21 cellular contexts compared by ENCODE assay signal in the genomic region with DNA sequence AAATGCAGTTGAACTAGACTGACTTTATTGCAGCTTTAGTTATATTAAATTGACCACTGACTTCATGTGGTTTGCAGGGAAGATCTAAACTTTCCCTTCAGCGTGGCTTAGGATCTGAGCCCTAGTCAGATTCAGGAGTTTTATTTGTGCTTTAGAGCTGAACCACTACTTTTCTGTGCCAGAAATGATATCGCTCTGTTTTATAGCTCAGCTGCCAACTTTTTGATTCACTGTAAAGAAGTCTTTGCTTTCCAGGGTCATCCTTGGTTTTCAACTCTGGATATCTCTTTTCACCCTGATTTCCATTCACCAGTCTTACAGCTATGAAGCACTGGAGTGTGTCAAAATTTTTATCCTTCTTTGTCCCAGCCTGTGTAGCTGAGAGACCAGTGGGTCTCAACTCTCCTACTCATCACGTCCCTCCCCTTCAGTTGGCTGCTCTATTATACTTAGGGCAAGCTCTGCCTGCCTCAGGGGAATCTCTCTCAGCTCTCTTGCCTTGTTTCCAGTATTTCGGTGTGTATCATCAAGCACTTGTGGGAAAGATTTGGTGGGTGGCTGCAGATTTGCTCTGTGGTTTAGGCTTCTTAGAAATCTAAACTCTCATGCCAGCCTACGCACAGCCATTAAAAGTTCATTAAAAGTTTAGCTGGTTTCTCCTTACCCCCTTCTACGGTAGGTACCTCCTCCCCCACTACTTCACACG.
DNase-seq lines count a peak whose midpoint lies in the region; ATAC-seq, FAIRE-seq and TF ChIP-seq lines count a peak whose summit lies in the region.
"Had no signal": no experiment of that assay in that cellular context is flagged by ENCODE, and none has a peak within 500 bp of the region (broad histone marks: within the 10 kb centered on the region; RNA-seq: fewer than 3 reads in every experiment).

No MANE protein-coding gene starts in this region.

- H2AK5ac ChIP-seq in mesenchymal stem cell (ENCODE audit: low read length, severe bottlenecking) = no peak overlapping the region

- no peaks in the 10 kb centered on the region for H3K27me3 Mint-ChIP-seq in CD4-positive, alpha-beta T cell
- H3K27me3 Mint-ChIP-seq: naive thymus-derived CD8-positive, alpha-beta T cell; stimulated activated naive B cell treated with anti-CD40 and anti-IgM and Interleukin-4, amounts not matched to agents 10 μg/mL and 1 μg/mL and 100 μg/mL, for 72 hours had no signal

- H3K14ac ChIP-seq in mesenchymal stem cell (ENCODE audit: low read length in 2 of 2) = no peak overlapping the region

- no peaks in the 10 kb centered on the region for H3K36me3 Mint-ChIP-seq in CD4-positive, alpha-beta T cell (ENCODE audit: low read depth)
- H3K36me3 Mint-ChIP-seq: naive thymus-derived CD8-positive, alpha-beta T cell; stimulated activated naive B cell treated with anti-CD40 and anti-IgM and Interleukin-4, amounts not matched to agents 10 μg/mL and 1 μg/mL and 100 μg/mL, for 72 hours had no signal

- no peak overlapping the region for H3K27ac Mint-ChIP-seq in CD4-positive, alpha-beta T cell
- H3K27ac Mint-ChIP-seq: naive thymus-derived CD8-positive, alpha-beta T cell; stimulated activated naive B cell treated with anti-CD40 and anti-IgM and Interleukin-4, amounts not matched to agents 10 μg/mL and 1 μg/mL and 100 μg/mL, for 72 hours had no signal

- no peaks in the 10 kb centered on the region for H4K20me1 ChIP-seq in HepG2 (ENCODE audit: insufficient read depth, low read length)

- CTCF ChIA-PET in HepG2 (lab: Yijun Ruan, JAX; ENCODE audit: low intra/inter-chr PET ratio, low total read pairs) = no interaction called here
- CTCF ChIA-PET in CD4-positive, alpha-beta T cell (lab: Charles Lee) = no interaction called here

- TF ChIP-seq EP300 in HepG2 (IDR thresholded peaks at IDR 0.05; ENCODE audit: low read depth in 2 of 2, low read length in 2 of 2) (no peak), HepG2 (CRISPR knock-in tag; IDR thresholded peaks at IDR 0.05; ENCODE audit: borderline replicate concordance) (no peak)

- H3K36me3 ChIP-seq in SK-N-MC (ENCODE audit: insufficient read depth, low read length) (no peaks in the 10 kb centered on the region), mesenchymal stem cell (ENCODE audit: control insufficient read depth in 1 of 2, insufficient read depth in 2 of 2, low read depth in 1 of 2, low read length in 2 of 2) (no peaks in the 10 kb centered on the region), HepG2 (replicated peaks in 1 of 2; ENCODE audit: control insufficient read depth in 1 of 2, insufficient read depth in 2 of 2, low read length in 2 of 2) (no peaks in the 10 kb centered on the region)
- H3K36me3 ChIP-seq: lower lobe of right lung had no signal

- H3K27ac ChIP-seq in SK-N-MC = no peak overlapping the region
- H3K27ac ChIP-seq in mesenchymal stem cell (ENCODE audit: low read length, poor library complexity, severe bottlenecking) = no peak overlapping the region
- no peak overlapping the region for H3K27ac ChIP-seq in HepG2 (ENCODE audit: extremely low read length, insufficient read depth, low read length)
- no peak overlapping the region for H3K27ac ChIP-seq in CD4-positive, alpha-beta T cell (ENCODE audit: low read depth, low read length)
- H3K27ac ChIP-seq: lower lobe of right lung had no signal

- H3K27me3 ChIP-seq in mesenchymal stem cell (ENCODE audit: control insufficient read depth in 1 of 2, insufficient read depth in 1 of 2, low read length in 2 of 2) = no peaks in the 10 kb centered on the region
- H3K27me3 ChIP-seq in HepG2 (ENCODE audit: control insufficient read depth in 1 of 2, insufficient read depth in 2 of 2, low read length in 2 of 2) = no peaks in the 10 kb centered on the region
- no peaks in the 10 kb centered on the region for H3K27me3 ChIP-seq in CD4-positive, alpha-beta T cell (ENCODE audit: control insufficient read depth, insufficient read depth, low read length)

- no peak overlapping the region for H4K91ac ChIP-seq in mesenchymal stem cell (ENCODE audit: low read length)

- H3K9ac ChIP-seq in SK-N-MC (ENCODE audit: insufficient read length) = no peak overlapping the region
- H3K9ac ChIP-seq in mesenchymal stem cell (ENCODE audit: low read length) = peak overlapping the region; percentile 16
- no peak overlapping the region for H3K9ac ChIP-seq in HepG2 (ENCODE audit: insufficient read depth, low read depth, low read length)

- peak overlapping the region in 1 of 2 experiments; percentile 15 for H3K4ac ChIP-seq in mesenchymal stem cell (ENCODE audit: low read depth in 1 of 2, low read length in 2 of 2)

- no TSS peak for BruUV-seq in HepG2 (replicated peaks; lab: Mats Ljungman, UMichigan)

- no peak for DNase-seq in left cardiac atrium
- DNase-seq in left ventricle myocardium superior = no peak
- DNase-seq in SK-N-MC (ENCODE audit: low read depth, low spot score) = peak; percentile 66
- no peak for DNase-seq in mesenchymal stem cell
- DNase-seq in HepG2 (ENCODE audit: low spot score) = no peak
- DNase-seq in NCI-H2107 treated with DMSO at 0.1 percent for 48 hours (lab: John Stamatoyannopoulos, UW; ENCODE audit: unreplicated experiment) = no peak
- no peak for DNase-seq in CD4-positive, alpha-beta T cell
- no peak for DNase-seq in DMS79 treated with DMSO at 0.1 percent for 48 hours (lab: John Stamatoyannopoulos, UW)
- DNase-seq: activated CD4-positive, alpha-beta T cell treated with anti-CD3 and anti-CD28 coated beads for 48 hours; activated CD8-positive, alpha-beta memory T cell treated with anti-CD3 and anti-CD28 coated beads, Interleukin-2, amount 50 U/mL, for 48 hours; activated gamma-delta T cell treated with Interleukin-2 at 50 U/mL for 16 hours; COR-L47; lower lobe of right lung; naive thymus-derived CD8-positive, alpha-beta T cell; NCI-H748 treated with DMSO at 0.1 percent for 48 hours; stimulated activated naive B cell treated with anti-CD40 and anti-IgM and Interleukin-4, amounts not matched to agents 10 μg/mL and 1 μg/mL and 100 μg/mL, for 72 hours; trophoblast cell had no signal

- H3K4me1 Mint-ChIP-seq in CD4-positive, alpha-beta T cell (ENCODE audit: low read depth) = no peaks in the 10 kb centered on the region
- H3K4me1 Mint-ChIP-seq: naive thymus-derived CD8-positive, alpha-beta T cell; stimulated activated naive B cell treated with anti-CD40 and anti-IgM and Interleukin-4, amounts not matched to agents 10 μg/mL and 1 μg/mL and 100 μg/mL, for 72 hours had no signal

- peak overlapping the region; percentile 30 for H4K8ac ChIP-seq in mesenchymal stem cell (ENCODE audit: low read length)

- no peak overlapping the region for H2AFZ ChIP-seq in mesenchymal stem cell (ENCODE audit: low read depth, low read length)
- H2AFZ ChIP-seq in HepG2 (ENCODE audit: low read length) = no peak overlapping the region

- no peak for TF ChIP-seq CTCF in HepG2 (CRISPR knock-in tag; IDR thresholded peaks at IDR 0.05)
- no peak for TF ChIP-seq CTCF in CD4-positive, alpha-beta T cell (IDR thresholded peaks at IDR 0.05)

- no peaks in the 10 kb centered on the region for H3K9me3 Mint-ChIP-seq in CD4-positive, alpha-beta T cell

- ATAC-seq in left cardiac atrium (peak; percentile 47 to 76), left ventricle myocardium superior (no peak), HepG2 (no peak)
- no peak for ATAC-seq in CD4-positive, alpha-beta T cell (ENCODE audit: poor library complexity)
- ATAC-seq: lower lobe of right lung; naive thymus-derived CD8-positive, alpha-beta T cell; stimulated activated naive B cell treated with anti-CD40 and anti-IgM and Interleukin-4, amounts not matched to agents 10 μg/mL and 1 μg/mL and 100 μg/mL, for 72 hours had no signal

- no peaks in the 10 kb centered on the region for H3K4me1 ChIP-seq in mesenchymal stem cell (ENCODE audit: control insufficient read depth, insufficient read depth, low read depth, low read length)
- no peaks in the 10 kb centered on the region for H3K4me1 ChIP-seq in HepG2 (ENCODE audit: insufficient read depth, low read length)
- H3K4me1 ChIP-seq: lower lobe of right lung had no signal

- H2BK15ac ChIP-seq in mesenchymal stem cell (ENCODE audit: low read depth, poor library complexity, severe bottlenecking) = no peak overlapping the region

- POLR2A ChIA-PET in HepG2 (lab: Yijun Ruan, JAX) = no interaction called here
- POLR2A ChIA-PET in CD4-positive, alpha-beta T cell (lab: Charles Lee) = no interaction called here

- H3K18ac ChIP-seq in mesenchymal stem cell (ENCODE audit: low read depth in 1 of 2, low read length in 2 of 2) = no peak overlapping the region

- H2BK120ac ChIP-seq in mesenchymal stem cell (ENCODE audit: low read depth, low read length) = no peak overlapping the region

- no peaks in the 10 kb centered on the region for H3K79me1 ChIP-seq in mesenchymal stem cell (replicated peaks; ENCODE audit: low read length, poor library complexity, severe bottlenecking)

- no peak for FAIRE-seq in HepG2 (lab: Jason Lieb, UNC)
- FAIRE-seq: A204.1, colon, G401.6, TTC549 had no signal

- H3K9me3 ChIP-seq in SK-N-MC (ENCODE audit: low read depth, low read length) (0 out of 2 replicates have a peak, but pooled peaks cover 2% of the 10 kb centered on the region), mesenchymal stem cell (ENCODE audit: control insufficient read depth, low read length) (no peaks in the 10 kb centered on the region), HepG2 (ENCODE audit: low read length) (no peaks in the 10 kb centered on the region)
- H3K9me3 ChIP-seq in CD4-positive, alpha-beta T cell (ENCODE audit: control insufficient read depth, low read length) = no peaks in the 10 kb centered on the region
- H3K9me3 ChIP-seq: lower lobe of right lung had no signal

- no peak overlapping the region for H3K4me3 Mint-ChIP-seq in CD4-positive, alpha-beta T cell
- H3K4me3 Mint-ChIP-seq: naive thymus-derived CD8-positive, alpha-beta T cell; stimulated activated naive B cell treated with anti-CD40 and anti-IgM and Interleukin-4, amounts not matched to agents 10 μg/mL and 1 μg/mL and 100 μg/mL, for 72 hours had no signal

- intact Hi-C loops in left cardiac atrium (cut with DNase I) (no loop called here), left ventricle myocardium superior (cut with micrococcal nuclease) (no loop called here), HepG2 (cut with micrococcal nuclease; ENCODE audit: unreplicated experiment) (no loop called here)
- intact Hi-C loops in CD4-positive, alpha-beta T cell (cut with DNase I, micrococcal nuclease) = no loop called here

- TF ChIP-seq POLR2A in HepG2 (IDR thresholded peaks at IDR 0.05; ENCODE audit: insufficient read depth in 1 of 2, low read depth in 2 of 2, low read length in 2 of 2) = no peak

- H3K4me2 ChIP-seq in mesenchymal stem cell (ENCODE audit: low read length, poor library complexity, severe bottlenecking) (no peak overlapping the region), HepG2 (ENCODE audit: low read depth, low read length) (no peak overlapping the region)

- no peak for TF ChIP-seq RAD21 in HepG2 (CRISPR knock-in tag; IDR thresholded peaks at IDR 0.05)

- H3K79me2 ChIP-seq in HepG2 (ENCODE audit: insufficient read depth, low read length) = no peaks in the 10 kb centered on the region

- H2BK5ac ChIP-seq in mesenchymal stem cell (ENCODE audit: low read depth, low read length, poor library complexity, severe bottlenecking) = no peak overlapping the region

- H3K23ac ChIP-seq in mesenchymal stem cell (ENCODE audit: low read length in 2 of 2) = no peak overlapping the region

- H3K4me3 ChIP-seq in SK-N-MC = 0 out of 2 replicates have a peak overlapping the region, but pooled peaks have one; percentile 4
- H3K4me3 ChIP-seq in mesenchymal stem cell (ENCODE audit: insufficient read depth in 1 of 2, low read depth in 1 of 2, low read length in 2 of 2) = peak overlapping the region in 1 of 2 experiments; percentile 26
- no peak overlapping the region for H3K4me3 ChIP-seq in HepG2 (replicated peaks in 1 of 3; ENCODE audit: insufficient read depth in 1 of 3, low read depth in 2 of 3, low read length in 3 of 3)
- H3K4me3 ChIP-seq: lower lobe of right lung had no signal

- in situ Hi-C loops in HepG2 (cut with HindIII; ENCODE audit: extremely low pct_ligation_motif_present, low pct_unique_long_range_greater_than_20kb) = no loop called here

- H2BK12ac ChIP-seq in mesenchymal stem cell (ENCODE audit: low read length in 2 of 2) = no peak overlapping the region

- 93% methylated on average over 4 of the region's 7 CpGs for WGBS in mesenchymal stem cell
- 4% methylated on average over 7 of the region's 7 CpGs for WGBS in HepG2 (ENCODE audit: low lambda C conversion rate)

Comparison
In these comparisons a context has a peak if more than half of its experiments do, and no peak if none do; other contexts are left out.
1. ATAC-seq: peak in left cardiac atrium (2 of 2); none in left ventricle myocardium superior (single experiment), HepG2 (single experiment) and CD4-positive, alpha-beta T cell (single experiment).